In the genomic region with DNA sequence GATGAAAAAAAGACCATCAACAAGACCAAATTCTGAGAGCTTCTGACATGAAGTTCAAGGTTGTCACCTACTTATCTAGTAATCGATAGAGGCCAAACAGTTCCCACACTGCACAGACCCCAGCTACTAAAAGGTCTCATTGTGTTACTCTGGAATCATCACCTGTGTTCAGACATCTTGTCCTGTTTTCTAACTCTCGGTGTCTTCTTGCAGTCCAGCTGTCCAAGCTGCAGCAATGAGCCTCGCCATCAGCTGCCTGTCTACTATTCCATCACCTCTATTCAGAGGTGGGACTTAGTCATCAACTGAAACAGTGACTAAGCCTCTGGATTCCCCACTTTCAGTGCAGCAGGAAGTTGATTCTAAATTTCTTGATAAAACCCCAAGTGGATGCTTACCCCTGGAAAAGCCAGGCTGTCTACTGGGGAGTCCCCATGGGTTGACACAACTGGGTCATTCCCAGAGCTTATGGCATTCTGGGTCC, we compare ENCODE assay signal across 15 cellular contexts. TPM values are rescaled to one million over a fixed set of nuclear protein-coding genes. Genes with fewer than 3 reads are reported as not detected.
DNase-seq lines count a peak whose midpoint lies in the region; ATAC-seq and TF ChIP-seq lines count a peak whose summit lies in the region.
"Had no signal": no experiment of that assay in that cellular context is flagged by ENCODE, and none has a peak within 500 bp of the region (broad histone marks: within the 10 kb centered on the region; RNA-seq: fewer than 3 reads in every experiment).

No MANE protein-coding gene starts in this region.

- H3K4me1 ChIP-seq in colonic mucosa: no peaks in the 10 kb centered on the region
- H3K4me1 ChIP-seq: vagina had no signal

- intact Hi-C loops in colonic mucosa (cut with DNase I): no loop called here

- no peaks in the 10 kb centered on the region for H3K36me3 Mint-ChIP-seq in activated naive CD8-positive, alpha-beta T cell treated with anti-CD3 and anti-CD28 coated beads, Interleukin-2, amount 50 U/mL, for 24 hours (ENCODE audit: low read depth)

- ATAC-seq in activated CD4-positive, CD25-positive, alpha-beta regulatory T cell treated with anti-CD3 and anti-CD28 coated beads, Interleukin-2, amount 50 U/mL, for 24 hours: peak; percentile 35 to 63
- peak; percentile 89 for ATAC-seq in activated naive CD8-positive, alpha-beta T cell treated with anti-CD3 and anti-CD28 coated beads, Interleukin-2, amount 50 U/mL, for 24 hours
- no peak for ATAC-seq in GM21717 (IDR thresholded peaks at IDR 0.05; ENCODE audit: unreplicated experiment)
- ATAC-seq: T-helper 17 cell had no signal

- no peaks in the 10 kb centered on the region for H3K9me3 ChIP-seq in colonic mucosa
- H3K9me3 ChIP-seq: ovary, vagina had no signal

- no peaks in the 10 kb centered on the region for H3K9me3 Mint-ChIP-seq in activated naive CD8-positive, alpha-beta T cell treated with anti-CD3 and anti-CD28 coated beads, Interleukin-2, amount 50 U/mL, for 24 hours

- H3K4me3 ChIP-seq in colonic mucosa: no peak overlapping the region
- H3K4me3 ChIP-seq: ovary, vagina had no signal

- no peak overlapping the region for H3K9ac ChIP-seq in colonic mucosa (ENCODE audit: low read depth in 2 of 2, low read length in 2 of 2)

- no peak for DNase-seq in activated CD4-positive, CD25-positive, alpha-beta regulatory T cell (lab: John Stamatoyannopoulos, UW)
- DNase-seq in HS-5 (ENCODE audit: low read depth) (peak; percentile 29), myocyte (ENCODE audit: low read depth) (peak; percentile 26), GM13977 (ENCODE audit: low spot score) (no peak), colonic mucosa (no peak)
- DNase-seq in activated naive CD8-positive, alpha-beta T cell treated with anti-CD3 and anti-CD28 coated beads, Interleukin-2, amount 50 U/mL, for 24 hours: peak; percentile 18
- DNase-seq: activated CD8-positive, alpha-beta memory T cell treated with anti-CD3 and anti-CD28 coated beads, Interleukin-2, amount 50 U/mL, for 4 hours; H7; hippocampal formation; ovary; T-helper 17 cell had no signal

- peak overlapping the region; percentile 61 for H3K27ac Mint-ChIP-seq in activated naive CD8-positive, alpha-beta T cell treated with anti-CD3 and anti-CD28 coated beads, Interleukin-2, amount 50 U/mL, for 24 hours
- H3K27ac Mint-ChIP-seq: memory B cell, T-helper 17 cell had no signal

- in situ Hi-C loops in GM13977 (cut with MboI; ENCODE audit: low pct_unique_long_range_greater_than_20kb, low sequenced_read_pairs, unreplicated experiment): no loop called here

- H3K4me1 Mint-ChIP-seq in activated naive CD8-positive, alpha-beta T cell treated with anti-CD3 and anti-CD28 coated beads, Interleukin-2, amount 50 U/mL, for 24 hours: peaks cover 43% of the 10 kb centered on the region

- H3K27me3 ChIP-seq in colonic mucosa: no peaks in the 10 kb centered on the region
- H3K27me3 ChIP-seq: ovary, vagina had no signal

- H3K36me3 ChIP-seq in colonic mucosa: no peaks in the 10 kb centered on the region
- H3K36me3 ChIP-seq: ovary, vagina had no signal

- no peak overlapping the region for H3K27ac ChIP-seq in colonic mucosa
- H3K27ac ChIP-seq: ovary, vagina had no signal

- TF ChIP-seq CTCF in GM13977 (IDR thresholded peaks at IDR 0.05; ENCODE audit: extremely low read depth, insufficient read depth, missing control alignments) (no peak), colonic mucosa (IDR thresholded peaks at IDR 0.05) (no peak)

- no peak overlapping the region for H3K4me3 Mint-ChIP-seq in activated naive CD8-positive, alpha-beta T cell treated with anti-CD3 and anti-CD28 coated beads, Interleukin-2, amount 50 U/mL, for 24 hours
- H3K4me3 Mint-ChIP-seq: memory B cell, T-helper 17 cell had no signal

- H3K27me3 Mint-ChIP-seq in activated naive CD8-positive, alpha-beta T cell treated with anti-CD3 and anti-CD28 coated beads, Interleukin-2, amount 50 U/mL, for 24 hours: peaks cover 12% of the 10 kb centered on the region

RNA-seq across cellular contexts. Expression of a gene that starts 46.7 kb away (rescaled TPM):
- not detected in 2 replicates for total RNA-seq in myocyte
- polyA plus RNA-seq in myocyte (2012): not detected
- total RNA-seq in colonic mucosa: 10 to 100 TPM; 28.0 to 34.8 TPM
- total RNA-seq: T-helper 17 cell, vagina had no signal

RNA-seq across cellular contexts. Expression of a gene that starts 54.9 kb away (rescaled TPM):
- total RNA-seq in myocyte (25.0 and 29.5 TPM in 2 replicates), colonic mucosa (10 to 100 TPM; 26.3 to 26.4 TPM)
- 8.2 TPM for polyA plus RNA-seq in myocyte (2012)

Comparison
In these comparisons a context has a peak if more than half of its experiments do, and no peak if none do; other contexts are left out.
1. DNase-seq: peak in HS-5 (single experiment), activated naive CD8-positive, alpha-beta T cell treated with anti-CD3 and anti-CD28 coated beads, Interleukin-2, amount 50 U/mL, for 24 hours (single experiment) and myocyte (single experiment); none in activated CD4-positive, CD25-positive, alpha-beta regulatory T cell (0 of 4), GM13977 (single experiment) and colonic mucosa (single experiment).
2. RNA of a gene that starts 46.7 kb away (total RNA-seq): 28.0 to 34.8 TPM in colonic mucosa; not detected in myocyte; every median in the first group is over 10 times any median in the second.